In genomic region chr19:15372891-15373301, GRCh38 we compare ENCODE assay signal across 24 cellular contexts. TPM values are rescaled to one million over a fixed set of nuclear protein-coding genes. Genes with fewer than 3 reads are reported as not detected.
DNase-seq lines count a peak whose midpoint lies in the region; ATAC-seq and TF ChIP-seq lines count a peak whose summit lies in the region.
"Had no signal": no experiment of that assay in that cellular context is flagged by ENCODE, and none has a peak within 500 bp of the region (broad histone marks: within the 10 kb centered on the region; RNA-seq: fewer than 3 reads in every experiment).

No MANE protein-coding gene starts in this region.

- no peak overlapping the region for H2BK5ac ChIP-seq in neuronal stem cell (ENCODE audit: low read length)

- peak overlapping the region; percentile 30 for H3K9ac ChIP-seq in neuronal stem cell (ENCODE audit: low read depth, low read length, poor library complexity)

- no peak overlapping the region for H3K4me3 Mint-ChIP-seq in chondrocyte (ENCODE audit: unreplicated experiment)
- no peak overlapping the region for H3K4me3 Mint-ChIP-seq in stimulated activated naive B cell treated with anti-CD40 and anti-IgM and Interleukin-4, amounts not matched to agents 10 μg/mL and 1 μg/mL and 100 μg/mL, for 72 hours
- H3K4me3 Mint-ChIP-seq: B cell, IgD-negative memory B cell had no signal

- H3K27ac Mint-ChIP-seq in chondrocyte (ENCODE audit: unreplicated experiment) = no peak overlapping the region
- peak overlapping the region; percentile 76 for H3K27ac Mint-ChIP-seq in stimulated activated naive B cell treated with anti-CD40 and anti-IgM and Interleukin-4, amounts not matched to agents 10 μg/mL and 1 μg/mL and 100 μg/mL, for 72 hours
- H3K27ac Mint-ChIP-seq: B cell; CD4-positive, CD25-positive, alpha-beta regulatory T cell had no signal

- no peak overlapping the region for H3K4ac ChIP-seq in neuronal stem cell (ENCODE audit: low read length)

- no peak overlapping the region for H2AK5ac ChIP-seq in neuronal stem cell (ENCODE audit: low read depth, low read length)

- H3K27me3 ChIP-seq in right cardiac atrium (ENCODE audit: control insufficient read depth, insufficient read depth) (no peaks in the 10 kb centered on the region), neuronal stem cell (ENCODE audit: control insufficient read depth in 3 of 3, insufficient read depth in 3 of 3, low read depth in 1 of 3, low read length in 3 of 3) (no peaks in the 10 kb centered on the region)
- H3K27me3 ChIP-seq: MG63, Peyer's patch had no signal

- H2BK120ac ChIP-seq in neuronal stem cell (ENCODE audit: low read depth, low read length) = no peak overlapping the region

- no peak overlapping the region for H4K8ac ChIP-seq in neuronal stem cell (ENCODE audit: low read depth, low read length)

- no peak overlapping the region for H3K14ac ChIP-seq in neuronal stem cell (ENCODE audit: low read length)

- DNase-seq in Right ventricle myocardium superior (peak; percentile 38), right cardiac atrium (no peak), chondrocyte (ENCODE audit: low spot score) (peak; percentile 87), neuronal stem cell (ENCODE audit: low spot score) (no peak), NCI-H2171 (lab: John Stamatoyannopoulos, UW) (no peak), NCI-H2081 (lab: John Stamatoyannopoulos, UW) (no peak), NCI-H146 (lab: John Stamatoyannopoulos, UW) (no peak)
- no peak for DNase-seq in stimulated activated naive B cell treated with anti-CD40 and anti-IgM and Interleukin-4, amounts not matched to agents 10 μg/mL and 1 μg/mL and 100 μg/mL, for 72 hours
- DNase-seq: CD4-positive, CD25-positive, alpha-beta regulatory T cell; COR-L47; DMS 273 treated with DMSO at 0.1 percent for 48 hours; DND-41; Kasumi-1; MG63; NCI-H1048; NCI-H1436; NCI-H2029; NCI-H2171 treated with DMSO at 0.1 percent for 48 hours; NCI-H446; Peyer's patch had no signal

- peak overlapping the region; percentile 65 for H3K23ac ChIP-seq in neuronal stem cell (ENCODE audit: low read depth, low read length, poor library complexity)

- H3K18ac ChIP-seq in neuronal stem cell (ENCODE audit: low read length) = no peak overlapping the region

- intact Hi-C loops in Right ventricle myocardium superior (cut with DNase I) (loop anchor here (10.0 kb wide), 1 partner anchor 118 kb away; no protein-coding TSS in a partner anchor), right cardiac atrium (cut with DNase I) (loop anchor here in 1 of 4 donors (10.0 kb wide), 1 partner anchor 108 kb away; no protein-coding TSS in a partner anchor)

- peaks cover 13% of the 10 kb centered on the region for H3K36me3 Mint-ChIP-seq in chondrocyte (ENCODE audit: low read depth)
- peaks cover 32 to 54% of the 10 kb centered on the region in 2 donors for H3K36me3 Mint-ChIP-seq in stimulated activated naive B cell treated with anti-CD40 and anti-IgM and Interleukin-4, amounts not matched to agents 10 μg/mL and 1 μg/mL and 100 μg/mL, for 72 hours

- H3K4me1 ChIP-seq in right cardiac atrium (ENCODE audit: control insufficient read depth, insufficient read depth, low read length) (peaks cover 16% of the 10 kb centered on the region), neuronal stem cell (ENCODE audit: control insufficient read depth in 2 of 2, insufficient read depth in 1 of 2, low read depth in 1 of 2, low read length in 2 of 2) (peaks cover 2 to 7% of the 10 kb centered on the region in 2 donors)
- H3K4me1 ChIP-seq: HAP-1 had no signal

- peaks cover 23% of the 10 kb centered on the region for H3K4me1 Mint-ChIP-seq in chondrocyte (ENCODE audit: low read depth)
- peaks cover 24 to 39% of the 10 kb centered on the region in 2 donors for H3K4me1 Mint-ChIP-seq in stimulated activated naive B cell treated with anti-CD40 and anti-IgM and Interleukin-4, amounts not matched to agents 10 μg/mL and 1 μg/mL and 100 μg/mL, for 72 hours

- H2BK12ac ChIP-seq in neuronal stem cell (ENCODE audit: low read length) = no peak overlapping the region

- ATAC-seq in Right ventricle myocardium superior (ENCODE audit: poor library complexity) = no peak
- ATAC-seq in right cardiac atrium = no peak
- ATAC-seq in stimulated activated naive B cell treated with anti-CD40 and anti-IgM and Interleukin-4, amounts not matched to agents 10 μg/mL and 1 μg/mL and 100 μg/mL, for 72 hours (replicated peaks) = no peak

- no peaks in the 10 kb centered on the region for H3K27me3 Mint-ChIP-seq in chondrocyte (ENCODE audit: low read depth)
- no peaks in the 10 kb centered on the region for H3K27me3 Mint-ChIP-seq in stimulated activated naive B cell treated with anti-CD40 and anti-IgM and Interleukin-4, amounts not matched to agents 10 μg/mL and 1 μg/mL and 100 μg/mL, for 72 hours
- H3K27me3 Mint-ChIP-seq: B cell; CD4-positive, CD25-positive, alpha-beta regulatory T cell; IgD-negative memory B cell had no signal

- H3K4me3 ChIP-seq in right cardiac atrium (ENCODE audit: low read length) = no peak overlapping the region
- no peak overlapping the region for H3K4me3 ChIP-seq in neuronal stem cell (ENCODE audit: low read length in 2 of 2)
- H3K4me3 ChIP-seq: HAP-1, MG63, Peyer's patch had no signal

- peaks cover 19% of the 10 kb centered on the region for H3K79me1 ChIP-seq in neuronal stem cell (ENCODE audit: low read depth, low read length)

- H3K9me3 ChIP-seq in right cardiac atrium (ENCODE audit: control insufficient read depth, low read length) = no peaks in the 10 kb centered on the region
- H3K9me3 ChIP-seq in neuronal stem cell (replicated peaks in 1 of 2; ENCODE audit: control insufficient read depth in 2 of 2, insufficient read depth in 1 of 2, low read depth in 1 of 2, low read length in 2 of 2) = no peaks in the 10 kb centered on the region
- H3K9me3 ChIP-seq: HAP-1, MG63, Peyer's patch had no signal

- no peak overlapping the region for H4K91ac ChIP-seq in neuronal stem cell (ENCODE audit: low read depth, low read length, poor library complexity)

- H3K36me3 ChIP-seq in neuronal stem cell (replicated peaks in 1 of 2; ENCODE audit: control insufficient read depth in 2 of 2, insufficient read depth in 2 of 2, low read length in 2 of 2) = peaks cover 44 to 76% of the 10 kb centered on the region in 2 donors

- WGBS in right cardiac atrium = 93% methylated on average over 30 of the region's 30 CpGs
- no CpG with 5 or more reads among the region's 30 CpGs for WGBS in neuronal stem cell (ENCODE audit: extremely low coverage in 2 of 2, insufficient read length in 2 of 2, insufficient replicate concordance in 1 of 2), 2 donors

- H3K4me2 ChIP-seq in neuronal stem cell (ENCODE audit: insufficient read depth, low read length, poor library complexity, severe bottlenecking) = no peak overlapping the region

- TF ChIP-seq CTCF in chondrocyte (IDR thresholded peaks at IDR 0.05) = no peak

- no peak overlapping the region for H2AFZ ChIP-seq in neuronal stem cell (ENCODE audit: low read length)

- H3K9me3 Mint-ChIP-seq in chondrocyte (ENCODE audit: low read depth) = no peaks in the 10 kb centered on the region
- no peaks in the 10 kb centered on the region for H3K9me3 Mint-ChIP-seq in stimulated activated naive B cell treated with anti-CD40 and anti-IgM and Interleukin-4, amounts not matched to agents 10 μg/mL and 1 μg/mL and 100 μg/mL, for 72 hours
- H3K9me3 Mint-ChIP-seq: IgD-negative memory B cell had no signal

- H3K27ac ChIP-seq in right cardiac atrium (ENCODE audit: low read length) = no peak overlapping the region
- H3K27ac ChIP-seq in neuronal stem cell (replicated peaks; ENCODE audit: low read length) = no peak overlapping the region
- H3K27ac ChIP-seq: HL-60, Peyer's patch had no signal

- H2BK15ac ChIP-seq in neuronal stem cell (ENCODE audit: low read length) = no peak overlapping the region

RNA-seq across cellular contexts. Expression of gene AKAP8, which starts 6.7 kb away (rescaled TPM):
- total RNA-seq in Right ventricle myocardium superior (20.6 TPM), right cardiac atrium (10 to 100 TPM; 17.1 to 24.9 (median 21.4) TPM), chondrocyte (21.3 to 23.5 TPM (median 23.0 TPM) in 3 replicates)
- 9.3 TPM for polyA plus RNA-seq in right cardiac atrium
- polyA plus RNA-seq in neuronal stem cell (2013, experiment 1 of 2) = 15.0 TPM
- polyA plus RNA-seq in neuronal stem cell (2013, experiment 2 of 2) = 15.2 TPM

RNA-seq across cellular contexts. Expression of gene BRD4, which starts 40.6 kb away (rescaled TPM):
- 55.1 TPM for total RNA-seq in Right ventricle myocardium superior
- total RNA-seq in right cardiac atrium = 10 to 100 TPM; 51.1 to 62.8 (median 59.2) TPM
- 29.6 TPM for polyA plus RNA-seq in right cardiac atrium
- total RNA-seq in chondrocyte = 83.8 to 108 TPM (median 104 TPM) in 3 replicates
- 82.1 TPM for polyA plus RNA-seq in neuronal stem cell (2013, experiment 1 of 2)
- 88.1 TPM for polyA plus RNA-seq in neuronal stem cell (2013, experiment 2 of 2)

RNA-seq across cellular contexts. Expression of gene AKAP8L, which starts 45.9 kb away (rescaled TPM):
- total RNA-seq in Right ventricle myocardium superior (74.5 TPM), right cardiac atrium (100 to 1,000 TPM in 1 of 4 donors, 10 to 100 TPM in 3; 64.4 to 106 (median 86.1) TPM), chondrocyte (69.5 to 103 TPM (median 76.0 TPM) in 3 replicates)
- 66.5 TPM for polyA plus RNA-seq in right cardiac atrium
- polyA plus RNA-seq in neuronal stem cell (2013, experiment 1 of 2) = 180 TPM
- polyA plus RNA-seq in neuronal stem cell (2013, experiment 2 of 2) = 175 TPM

Comparison
In these comparisons a context has a peak if more than half of its experiments do, and no peak if none do; other contexts are left out.
1. DNase-seq: peak in Right ventricle myocardium superior (single experiment) and chondrocyte (single experiment); none in right cardiac atrium (0 of 3), neuronal stem cell (single experiment), stimulated activated naive B cell treated with anti-CD40 and anti-IgM and Interleukin-4, amounts not matched to agents 10 μg/mL and 1 μg/mL and 100 μg/mL, for 72 hours (single experiment), NCI-H2171 (single experiment), NCI-H2081 (0 of 2) and NCI-H146 (single experiment).